8 cellular contexts compared by ENCODE assay signal in genomic region chr17:75182569-75183436, GRCh38. TPM values are rescaled to one million over a fixed set of nuclear protein-coding genes. Genes with fewer than 3 reads are reported as not detected.
DNase-seq lines count a peak whose midpoint lies in the region; ATAC-seq and TF ChIP-seq lines count a peak whose summit lies in the region.

SUMO2 (minus strand) TSS chr17:75182959; CDS start chr17:75182834, 125 bp downstream.

- H3K4me2 ChIP-seq in OCI-LY3 (ENCODE audit: low read length): peak within 1 kb of the TSS; percentile 92

- peaks cover 32% of the 10 kb centered on the region for H4K20me1 ChIP-seq in OCI-LY3 (ENCODE audit: insufficient read depth, low read length)

- H3K79me2 ChIP-seq in OCI-LY3 (ENCODE audit: low read length): peaks cover 58% of the 10 kb centered on the region

- H3K9ac ChIP-seq in OCI-LY3 (ENCODE audit: low read length): peak within 1 kb of the TSS; percentile 99

- H3K27me3 ChIP-seq in OCI-LY3 (ENCODE audit: low read depth, low read length): no peaks in the 10 kb centered on the region

- DNase-seq in DMS 273 treated with DMSO at 0.1 percent for 48 hours (lab: John Stamatoyannopoulos, UW) (peak; percentile 64), HuH-7.5 (ENCODE audit: low spot score) (peak; percentile 94), activated T-cell treated with anti-CD3 and anti-CD28 coated beads for 24 hours (ENCODE audit: low read depth) (peak; percentile 95), epithelial cell of esophagus (ENCODE audit: low read depth) (peak; percentile 97), mucosa of descending colon (peak; percentile 98)
- peak; percentile 84 to 93 for DNase-seq in stimulated activated CD8-positive, alpha-beta memory T cell treated with anti-CD3 and anti-CD28 coated beads, Interleukin-4, amount 100 ng/mL, for 1 hour (ENCODE audit: low read depth in 2 of 2, low spot score in 1 of 2)

- no peak for TF ChIP-seq CTCF in OCI-LY3 (IDR thresholded peaks at IDR 0.05; ENCODE audit: low read depth, low read length)
- TF ChIP-seq CTCF in epithelial cell of esophagus (IDR thresholded peaks at IDR 0.05; ENCODE audit: insufficient read depth, low read depth, low read length, missing control alignments): peak; percentile 2
- peak; percentile 46 for TF ChIP-seq CTCF in mucosa of descending colon (IDR thresholded peaks at IDR 0.05)

- H3K9me3 ChIP-seq in OCI-LY3 (ENCODE audit: insufficient read depth, low read length) (no peaks in the 10 kb centered on the region), mucosa of descending colon (no peaks in the 10 kb centered on the region)

- peak within 1 kb of the TSS; percentile 84 for H3K27ac ChIP-seq in OCI-LY3 (ENCODE audit: low read length)

- intact Hi-C loops in mucosa of descending colon (cut with DNase I, micrococcal nuclease): no loop called here

- H2AFZ ChIP-seq in OCI-LY3 (ENCODE audit: low read depth, low read length): peak within 1 kb of the TSS; percentile 67

- peaks cover 30% of the 10 kb centered on the region for H3K36me3 ChIP-seq in OCI-LY3 (replicated peaks; ENCODE audit: low read depth, low read length)
- H3K36me3 ChIP-seq in mucosa of descending colon (ENCODE audit: low read depth): no peaks in the 10 kb centered on the region

- peak within 1 kb of the TSS; percentile 96 for H3K4me3 ChIP-seq in OCI-LY3 (ENCODE audit: low read length)
- H3K4me3 ChIP-seq in epithelial cell of esophagus (ENCODE audit: low read length): peak within 1 kb of the TSS; percentile 96
- H3K4me3 ChIP-seq in mucosa of descending colon: peak within 1 kb of the TSS; percentile 87

- H3K4me1 ChIP-seq in OCI-LY3 (ENCODE audit: low read length): peaks cover 12% of the 10 kb centered on the region
- peaks cover 8% of the 10 kb centered on the region for H3K4me1 ChIP-seq in mucosa of descending colon (ENCODE audit: low read depth)

- ATAC-seq in GM21526 (IDR thresholded peaks at IDR 0.05; ENCODE audit: low FRiP score, unreplicated experiment) (peak; percentile 60), mucosa of descending colon (peak; percentile 97)

RNA-seq across cellular contexts. Expression of gene SUMO2, which starts in this region (rescaled TPM):
- total RNA-seq in mucosa of descending colon: 100 to 1,000 TPM; 218 to 304 (median 254) TPM

Comparison
In these comparisons a context has a peak if more than half of its experiments do, and no peak if none do; other contexts are left out.
1. Peak in every context shown above with its lines: DNase-seq, ATAC-seq, H3K4me3 ChIP-seq and H3K27ac ChIP-seq.